In genomic region chr17:81103379-81103778, GRCh38 we compare ENCODE assay signal across 22 cellular contexts.
DNase-seq lines count a peak whose midpoint lies in the region; ATAC-seq, FAIRE-seq and TF ChIP-seq lines count a peak whose summit lies in the region.
"Had no signal": no experiment of that assay in that cellular context is flagged by ENCODE, and none has a peak within 500 bp of the region (broad histone marks: within the 10 kb centered on the region; RNA-seq: fewer than 3 reads in every experiment).

No MANE protein-coding gene starts in this region.

- H2AFZ ChIP-seq in HepG2 (ENCODE audit: low read length) (no peak overlapping the region), neuronal stem cell (ENCODE audit: low read length) (no peak overlapping the region)
- H2AFZ ChIP-seq: GM23248 had no signal

- H3K4me1 ChIP-seq in HepG2 (ENCODE audit: insufficient read depth, low read length) (peaks cover 9% of the 10 kb centered on the region), right lobe of liver (peaks cover 0 to 15% (median 7%) of the 10 kb centered on the region in 4 donors), neuronal stem cell (ENCODE audit: control insufficient read depth in 2 of 2, insufficient read depth in 1 of 2, low read depth in 1 of 2, low read length in 2 of 2) (peaks cover 2 to 12% of the 10 kb centered on the region in 2 donors)
- H3K4me1 ChIP-seq: BE2C, Caco-2 had no signal

- no peak for ATAC-seq in HepG2
- no peak for ATAC-seq in right lobe of liver
- ATAC-seq: CD8-positive, alpha-beta T cell; HCT116 had no signal

- 98% methylated on average over 7 of the region's 20 CpGs for WGBS in HepG2 (ENCODE audit: low lambda C conversion rate)
- no CpG with 5 or more reads among the region's 20 CpGs for WGBS in right lobe of liver (ENCODE audit: insufficient coverage, low coverage, low lambda C conversion rate, missing lambda C conversion rate)
- no CpG with 5 or more reads among the region's 20 CpGs for WGBS in neuronal stem cell (ENCODE audit: extremely low coverage in 2 of 2, insufficient read length in 2 of 2, insufficient replicate concordance in 1 of 2), 2 donors

- H3K4me2 ChIP-seq in HepG2 (ENCODE audit: low read depth, low read length) (no peak overlapping the region), neuronal stem cell (ENCODE audit: insufficient read depth, low read length, poor library complexity, severe bottlenecking) (no peak overlapping the region)

- H3K9me3 ChIP-seq in HepG2 (ENCODE audit: low read length) (no peaks in the 10 kb centered on the region), right lobe of liver (no peaks in the 10 kb centered on the region), neuronal stem cell (replicated peaks in 1 of 2; ENCODE audit: control insufficient read depth in 2 of 2, insufficient read depth in 1 of 2, low read depth in 1 of 2, low read length in 2 of 2) (no peaks in the 10 kb centered on the region)
- H3K9me3 ChIP-seq: BE2C, Caco-2 had no signal

- H3K18ac ChIP-seq in neuronal stem cell (ENCODE audit: low read length) = peak overlapping the region; percentile 11

- DNase-seq in HepG2 (ENCODE audit: low spot score) (no peak), right lobe of liver (no peak), caudate nucleus (lab: John Stamatoyannopoulos, UW) (no peak), neuronal stem cell (ENCODE audit: low spot score) (no peak), superior temporal gyrus (ENCODE audit: extremely low spot score) (no peak), AG20443 (ENCODE audit: low spot score) (no peak)
- DNase-seq: AML-193; BE2C; Caco-2; CD4-positive, CD25-positive, alpha-beta regulatory T cell; CD8-positive, alpha-beta T cell; DMS153; DND-41; GM23248; H9 had no signal

- H4K91ac ChIP-seq in neuronal stem cell (ENCODE audit: low read depth, low read length, poor library complexity) = no peak overlapping the region

- H3K27me3 ChIP-seq in HepG2 (ENCODE audit: control insufficient read depth in 1 of 2, insufficient read depth in 2 of 2, low read length in 2 of 2) (no peaks in the 10 kb centered on the region), right lobe of liver (no peaks in the 10 kb centered on the region), neuronal stem cell (ENCODE audit: control insufficient read depth in 3 of 3, insufficient read depth in 3 of 3, low read depth in 1 of 3, low read length in 3 of 3) (no peaks in the 10 kb centered on the region)
- H3K27me3 ChIP-seq: BE2C had no signal

- H3K4ac ChIP-seq in neuronal stem cell (ENCODE audit: low read length) = no peak overlapping the region

- no peak overlapping the region for H3K14ac ChIP-seq in neuronal stem cell (ENCODE audit: low read length)

- no peaks in the 10 kb centered on the region for H4K20me1 ChIP-seq in HepG2 (ENCODE audit: insufficient read depth, low read length)

- peaks cover 4% of the 10 kb centered on the region for H3K79me1 ChIP-seq in neuronal stem cell (ENCODE audit: low read depth, low read length)

- in situ Hi-C loops in HepG2 (cut with HindIII; ENCODE audit: extremely low pct_ligation_motif_present, low pct_unique_long_range_greater_than_20kb) = no loop called here

- no TSS peak for BruUV-seq in HepG2 (replicated peaks; lab: Mats Ljungman, UMichigan)

- H3K23ac ChIP-seq in neuronal stem cell (ENCODE audit: low read depth, low read length, poor library complexity) = no peak overlapping the region

- H3K9ac ChIP-seq in HepG2 (ENCODE audit: insufficient read depth, low read depth, low read length) (no peak overlapping the region), neuronal stem cell (ENCODE audit: low read depth, low read length, poor library complexity) (peak overlapping the region; percentile 3)
- H3K9ac ChIP-seq: GM23248 had no signal

- TF ChIP-seq EP300 in HepG2 (IDR thresholded peaks at IDR 0.05; ENCODE audit: low read depth in 2 of 2, low read length in 2 of 2) = no peak
- no peak for TF ChIP-seq EP300 in HepG2 (CRISPR knock-in tag; IDR thresholded peaks at IDR 0.05; ENCODE audit: borderline replicate concordance)

- TF ChIP-seq POLR2A in HepG2 (IDR thresholded peaks at IDR 0.05; ENCODE audit: insufficient read depth in 1 of 2, low read depth in 2 of 2, low read length in 2 of 2) = no peak
- TF ChIP-seq POLR2A in right lobe of liver (IDR thresholded peaks at IDR 0.05) = no peak

- no peak overlapping the region for H3K27ac ChIP-seq in HepG2 (ENCODE audit: extremely low read length, insufficient read depth, low read length)
- H3K27ac ChIP-seq in right lobe of liver = no peak overlapping the region
- H3K27ac ChIP-seq in caudate nucleus (ENCODE audit: low read depth, low read length) = peak overlapping the region; percentile 16
- H3K27ac ChIP-seq in neuronal stem cell (replicated peaks; ENCODE audit: low read length) = no peak overlapping the region
- H3K27ac ChIP-seq: 22Rv1, C4-2B, GM23248 had no signal

- no peak for FAIRE-seq in HepG2 (lab: Jason Lieb, UNC)
- FAIRE-seq: A204.1, G401.6, GM12892, H1 had no signal

- TF ChIP-seq RAD21 in HepG2 (CRISPR knock-in tag; IDR thresholded peaks at IDR 0.05) = no peak

- CTCF ChIA-PET in HepG2 (lab: Yijun Ruan, JAX; ENCODE audit: low intra/inter-chr PET ratio, low total read pairs) = interaction anchor here (2.6 kb wide), 1 partner anchor 79 kb away, joined by 83 read pairs; no protein-coding TSS in a partner anchor

- no peak overlapping the region for H4K8ac ChIP-seq in neuronal stem cell (ENCODE audit: low read depth, low read length)

- no peak overlapping the region for H3K4me3 ChIP-seq in HepG2 (replicated peaks in 1 of 3; ENCODE audit: insufficient read depth in 1 of 3, low read depth in 2 of 3, low read length in 3 of 3)
- no peak overlapping the region for H3K4me3 ChIP-seq in right lobe of liver
- no peak overlapping the region for H3K4me3 ChIP-seq in neuronal stem cell (ENCODE audit: low read length in 2 of 2)
- H3K4me3 ChIP-seq: GM23248 had no signal

- peaks cover 12 to 13% of the 10 kb centered on the region in 2 experiments; a peak in 3 of 5 replicates for H3K36me3 ChIP-seq in HepG2 (replicated peaks in 1 of 2; ENCODE audit: control insufficient read depth in 1 of 2, insufficient read depth in 2 of 2, low read length in 2 of 2)
- peaks cover 0 to 63% (median 28%) of the 10 kb centered on the region in 4 donors for H3K36me3 ChIP-seq in right lobe of liver
- H3K36me3 ChIP-seq in neuronal stem cell (replicated peaks in 1 of 2; ENCODE audit: control insufficient read depth in 2 of 2, insufficient read depth in 2 of 2, low read length in 2 of 2) = peaks cover 22 to 54% of the 10 kb centered on the region in 2 donors
- H3K36me3 ChIP-seq: BE2C had no signal

- H2BK12ac ChIP-seq in neuronal stem cell (ENCODE audit: low read length) = no peak overlapping the region

- no peak overlapping the region for H2BK15ac ChIP-seq in neuronal stem cell (ENCODE audit: low read length)

- TF ChIP-seq CTCF in HepG2 (CRISPR knock-in tag; IDR thresholded peaks at IDR 0.05) (no peak), right lobe of liver (IDR thresholded peaks at IDR 0.05) (no peak)

- H2BK5ac ChIP-seq in neuronal stem cell (ENCODE audit: low read length) = no peak overlapping the region

- H2AK5ac ChIP-seq in neuronal stem cell (ENCODE audit: low read depth, low read length) = no peak overlapping the region

- intact Hi-C loops in HepG2 (cut with micrococcal nuclease; ENCODE audit: unreplicated experiment) = no loop called here
- intact Hi-C loops in right lobe of liver (cut with DNase I) = loop anchor here in 1 of 2 donors (5.0 to 10.0 kb wide), 2 partner anchors 81 to 109 kb away; partner anchors contain the start of gene CHMP6

- H2BK120ac ChIP-seq in neuronal stem cell (ENCODE audit: low read depth, low read length) = no peak overlapping the region

- POLR2A ChIA-PET in HepG2 (lab: Yijun Ruan, JAX) = interaction anchor here (0.6 kb wide), 1 partner anchor 112 kb away, joined by 3 read pairs; no protein-coding TSS in a partner anchor

- H3K79me2 ChIP-seq in HepG2 (ENCODE audit: insufficient read depth, low read length) = no peaks in the 10 kb centered on the region

TF ChIP-seq in HepG2, 621 proteins besides CTCF, POLR2A, EP300 and RAD21:
- TF ChIP-seq AKAP8 (CRISPR knock-in tag; IDR thresholded peaks at IDR 0.05) (0 out of 2 replicates have a peak, but pooled peaks have one; percentile 9), SKIL (CRISPR knock-in tag; IDR thresholded peaks at IDR 0.05; ENCODE audit: borderline replicate concordance) (no peak)
